ENCODE assay signal across 17 cellular contexts in genomic region chr6:146866731-146867414, GRCh38.
A peak's percentile ranks its signal among the peaks of the same experiment; 100 is the strongest.
DNase-seq lines count a peak whose midpoint lies in the region; ATAC-seq and TF ChIP-seq lines count a peak whose summit lies in the region.
"Had no signal": no experiment of that assay in that cellular context is flagged by ENCODE, and none has a peak within 500 bp of the region (broad histone marks: within the 10 kb centered on the region; RNA-seq: fewer than 3 reads in every experiment).

No MANE protein-coding gene starts in this region.

- H3K27me3 ChIP-seq in body of pancreas: no peaks in the 10 kb centered on the region
- no peaks in the 10 kb centered on the region for H3K27me3 ChIP-seq in parathyroid adenoma (ENCODE audit: control insufficient read depth, insufficient read depth, low read length)
- H3K27me3 ChIP-seq in mammary epithelial cell (ENCODE audit: insufficient read depth, low read length): no peaks in the 10 kb centered on the region
- H3K27me3 ChIP-seq: BLaER1 treated with 17β-estradiol and CSF1 and Interleukin-3, amounts not matched to agents 10 nM and 100 nM had no signal

- no peak for TF ChIP-seq CTCF in body of pancreas (IDR thresholded peaks at IDR 0.05)
- TF ChIP-seq CTCF in parathyroid adenoma (IDR thresholded peaks at IDR 0.05): no peak
- TF ChIP-seq CTCF in mammary epithelial cell (conservative IDR thresholded peaks at IDR 0.05 in 1 of 2, IDR thresholded peaks at IDR 0.05 in 1 of 2; ENCODE audit: extremely low read depth in 1 of 2, insufficient read depth in 1 of 2, low read depth in 1 of 2, low read length in 2 of 2): no peak

- H3K9ac ChIP-seq in parathyroid adenoma (no peak overlapping the region), mammary epithelial cell (ENCODE audit: insufficient read depth, low read length) (no peak overlapping the region)
- H3K9ac ChIP-seq: BLaER1 treated with 17β-estradiol and CSF1 and Interleukin-3, amounts not matched to agents 10 nM and 100 nM had no signal

- in situ Hi-C loops in mammary epithelial cell (cut with MboI; ENCODE audit: low sequenced_read_pairs in 2 of 2): no loop called here

- BruUV-seq in mammary epithelial cell (replicated peaks; lab: Mats Ljungman, UMichigan): no TSS peak

- H3K36me3 ChIP-seq in body of pancreas (replicated peaks in 1 of 2; ENCODE audit: insufficient read depth in 1 of 2, low read depth in 2 of 2): no peaks in the 10 kb centered on the region
- no peaks in the 10 kb centered on the region for H3K36me3 ChIP-seq in parathyroid adenoma (ENCODE audit: control insufficient read depth, insufficient read depth, low read length)
- H3K36me3 ChIP-seq in mammary epithelial cell (ENCODE audit: insufficient read depth, low read length): no peaks in the 10 kb centered on the region
- H3K36me3 ChIP-seq: BLaER1 treated with 17β-estradiol and CSF1 and Interleukin-3, amounts not matched to agents 10 nM and 100 nM had no signal

- H3K79me2 ChIP-seq in parathyroid adenoma: no peaks in the 10 kb centered on the region
- no peaks in the 10 kb centered on the region for H3K79me2 ChIP-seq in mammary epithelial cell (ENCODE audit: insufficient read depth, low read length)

- CTCF ChIA-PET in mammary epithelial cell (lab: Charles Lee; ENCODE audit: low non-redundant PET): no interaction called here

- 69 to 78% methylated on average over 4 of the region's 4 CpGs for WGBS in body of pancreas, 2 donors
- WGBS in mammary epithelial cell (ENCODE audit: low coverage, missing lambda C conversion rate): 81% methylated on average over 4 of the region's 4 CpGs

- H2AFZ ChIP-seq in parathyroid adenoma: peak overlapping the region; percentile 23
- H2AFZ ChIP-seq in mammary epithelial cell (ENCODE audit: low read depth, low read length): no peak overlapping the region

- dilution Hi-C loops in mammary epithelial cell (cut with HindIII; ENCODE audit: low sequenced_read_pairs): no loop called here

- H3K9me3 ChIP-seq in body of pancreas: no peaks in the 10 kb centered on the region
- H3K9me3 ChIP-seq in parathyroid adenoma (ENCODE audit: control insufficient read depth, low read length): no peaks in the 10 kb centered on the region
- H3K9me3 ChIP-seq in mammary epithelial cell (replicated peaks; ENCODE audit: insufficient read depth, low read length): no peaks in the 10 kb centered on the region
- H3K9me3 ChIP-seq: BLaER1 treated with 17β-estradiol and CSF1 and Interleukin-3, amounts not matched to agents 10 nM and 100 nM had no signal

- H3K4me2 ChIP-seq in parathyroid adenoma (ENCODE audit: low read length) (peak overlapping the region; percentile 22), mammary epithelial cell (ENCODE audit: insufficient read depth, low read depth, low read length) (no peak overlapping the region)
- H3K4me2 ChIP-seq: BLaER1 treated with 17β-estradiol and CSF1 and Interleukin-3, amounts not matched to agents 10 nM and 100 nM had no signal

- peak; percentile 24 for DNase-seq in SIG-M5 treated with dmso at 0.1 percent for 504 hours (lab: John Stamatoyannopoulos, UW; ENCODE audit: unreplicated experiment)
- no peak for DNase-seq in SIG-M5 (lab: John Stamatoyannopoulos, UW)
- no peak for DNase-seq in body of pancreas
- no peak for DNase-seq in mammary epithelial cell
- no peak for DNase-seq in globus pallidus (ENCODE audit: low spot score)
- DNase-seq: 8988T; ACHN; Calu3; CD4-positive, CD25-positive, alpha-beta regulatory T cell; DMS79 treated with DMSO at 0.1 percent for 48 hours; EL; GDM1; HCEC 1CT had no signal

- ATAC-seq in body of pancreas (peak; percentile 12), SK-N-SH treated with all-trans-retinoic acid at 6 μM for 48 hours (no peak)

- intact Hi-C loops in body of pancreas (cut with DNase I) (no loop called here), mammary epithelial cell (cut with micrococcal nuclease) (no loop called here)

- no peak overlapping the region for H3K27ac ChIP-seq in body of pancreas
- peak overlapping the region; percentile 98 for H3K27ac ChIP-seq in parathyroid adenoma
- H3K27ac ChIP-seq in mammary epithelial cell (ENCODE audit: insufficient read depth, low read depth, low read length): no peak overlapping the region
- H3K27ac ChIP-seq: BLaER1 treated with 17β-estradiol and CSF1 and Interleukin-3, amounts not matched to agents 10 nM and 100 nM; HL-60 had no signal

- TF ChIP-seq POLR2A in body of pancreas (IDR thresholded peaks at IDR 0.05): no peak

- H3K4me3 ChIP-seq in body of pancreas (no peak overlapping the region), parathyroid adenoma (ENCODE audit: low read depth, low read length) (no peak overlapping the region), mammary epithelial cell (replicated peaks in 1 of 3; ENCODE audit: insufficient read depth in 1 of 3, low read depth in 2 of 3, low read length in 3 of 3) (no peak overlapping the region)
- H3K4me3 ChIP-seq: BLaER1 treated with 17β-estradiol and CSF1 and Interleukin-3, amounts not matched to agents 10 nM and 100 nM had no signal

- no peaks in the 10 kb centered on the region for H4K20me1 ChIP-seq in mammary epithelial cell (ENCODE audit: insufficient read depth, low read length)
- H4K20me1 ChIP-seq: BLaER1 treated with 17β-estradiol and CSF1 and Interleukin-3, amounts not matched to agents 10 nM and 100 nM had no signal

- peaks cover 6% of the 10 kb centered on the region for H3K4me1 ChIP-seq in body of pancreas
- peaks cover 64% of the 10 kb centered on the region for H3K4me1 ChIP-seq in parathyroid adenoma
- H3K4me1 ChIP-seq in mammary epithelial cell (ENCODE audit: insufficient read depth, low read length): no peaks in the 10 kb centered on the region

TF ChIP-seq in SK-N-SH treated with all-trans-retinoic acid at 6 μM for 48 hours, 23 proteins besides CTCF, POLR2A, EP300 and RAD21:
- TF ChIP-seq OSR1 (CRISPR knock-in tag; IDR thresholded peaks at IDR 0.05): no peak
- no peak for TF ChIP-seq CREB5 (CRISPR knock-in tag; IDR thresholded peaks at IDR 0.05; ENCODE audit: low read depth)
- no peak for TF ChIP-seq PPARA (CRISPR knock-in tag; IDR thresholded peaks at IDR 0.05; ENCODE audit: borderline replicate concordance)
- TF ChIP-seq ARNTL (CRISPR knock-in tag; IDR thresholded peaks at IDR 0.05; ENCODE audit: borderline replicate concordance, low read depth): no peak
TF ChIP-seq in SK-N-SH treated with all-trans-retinoic acid at 6 μM for 48 hours: peak in this region for 0.
